Comparison of ENCODE assay signal across 9 cellular contexts in genomic region chr1:118223426-118223825, GRCh38. TPM values are rescaled to one million over a fixed set of nuclear protein-coding genes. Genes with fewer than 3 reads are reported as not detected.
DNase-seq lines count a peak whose midpoint lies in the region; ATAC-seq and TF ChIP-seq lines count a peak whose summit lies in the region.
"Had no signal": no experiment of that assay in that cellular context is flagged by ENCODE, and none has a peak within 500 bp of the region (broad histone marks: within the 10 kb centered on the region; RNA-seq: fewer than 3 reads in every experiment).

No MANE protein-coding gene starts in this region.

- DNase-seq in GM12865 (ENCODE audit: low read depth) (peak; percentile 56), NCI-H1092 (lab: John Stamatoyannopoulos, UW) (peak; percentile 7), epithelial cell of proximal tubule (ENCODE audit: low read depth) (no peak), progenitor cell of endocrine pancreas (ENCODE audit: low spot score, unreplicated experiment) (peak; percentile 15), ovary (no peak)
- DNase-seq: NCI-H226 had no signal

- ATAC-seq in GM21786 (IDR thresholded peaks at IDR 0.05; ENCODE audit: unreplicated experiment) (no peak), GM18502 (IDR thresholded peaks at IDR 0.05; ENCODE audit: poor library complexity, unreplicated experiment) (no peak)

- H3K27ac Mint-ChIP-seq in progenitor cell of endocrine pancreas = no peak overlapping the region
- H3K27ac Mint-ChIP-seq: activated T-helper 1 cell treated with anti-CD3 and anti-CD28 coated beads, Interleukin-12 subunit alpha, Interleukin-12 subunit beta, Interleukin-2, Interleukin-4 antibody, amounts not matched to agents 30 ng/mL and 10 ng/mL and 1 ng/mL, durations not matched to agents 14 hours and 24 hours and 36 hours had no signal

- intact Hi-C loops in ovary (cut with DNase I) = no loop called here

- peaks cover 6% of the 10 kb centered on the region for H3K4me1 Mint-ChIP-seq in progenitor cell of endocrine pancreas (ENCODE audit: low read depth)

- H3K4me1 ChIP-seq in ovary (ENCODE audit: insufficient read depth) = no peaks in the 10 kb centered on the region

- no peaks in the 10 kb centered on the region for H3K36me3 ChIP-seq in ovary

- no peak for TF ChIP-seq POLR2A in ovary (IDR thresholded peaks at IDR 0.05)

- TF ChIP-seq CTCF in GM12865 (IDR thresholded peaks at IDR 0.05; ENCODE audit: insufficient read depth, low read depth, low read length, missing control alignments) = peak; percentile 34
- TF ChIP-seq CTCF in epithelial cell of proximal tubule (conservative IDR thresholded peaks at IDR 0.05; ENCODE audit: low read depth, low read length) = peak; percentile 69
- peak; percentile 71 for TF ChIP-seq CTCF in progenitor cell of endocrine pancreas (IDR thresholded peaks at IDR 0.05; ENCODE audit: unreplicated experiment)
- TF ChIP-seq CTCF in ovary (IDR thresholded peaks at IDR 0.05) = no peak

- H3K9me3 ChIP-seq in ovary = no peaks in the 10 kb centered on the region

- H3K9me3 Mint-ChIP-seq in progenitor cell of endocrine pancreas (ENCODE audit: low read depth) = no peaks in the 10 kb centered on the region
- H3K9me3 Mint-ChIP-seq: activated T-helper 1 cell treated with anti-CD3 and anti-CD28 coated beads, Interleukin-12 subunit alpha, Interleukin-12 subunit beta, Interleukin-2, Interleukin-4 antibody, amounts not matched to agents 30 ng/mL and 10 ng/mL and 1 ng/mL, durations not matched to agents 14 hours and 24 hours and 36 hours had no signal

- H3K36me3 Mint-ChIP-seq in progenitor cell of endocrine pancreas (ENCODE audit: insufficient read depth) = no peaks in the 10 kb centered on the region

- WGBS in ovary, 3 donors = 19 to 38% (median 28%) methylated on average over 1 of the region's 1 CpG

- no peak for TF ChIP-seq EP300 in ovary (IDR thresholded peaks at IDR 0.05)

- H3K4me3 ChIP-seq in GM12865 (ENCODE audit: low read depth, low read length) = no peak overlapping the region
- H3K4me3 ChIP-seq in epithelial cell of proximal tubule (ENCODE audit: low read depth, low read length) = no peak overlapping the region
- H3K4me3 ChIP-seq in ovary = no peak overlapping the region

- H3K27me3 ChIP-seq in ovary = no peaks in the 10 kb centered on the region

- H3K4me3 Mint-ChIP-seq in progenitor cell of endocrine pancreas (ENCODE audit: low read depth) = no peak overlapping the region
- H3K4me3 Mint-ChIP-seq: activated T-helper 1 cell treated with anti-CD3 and anti-CD28 coated beads, Interleukin-12 subunit alpha, Interleukin-12 subunit beta, Interleukin-2, Interleukin-4 antibody, amounts not matched to agents 30 ng/mL and 10 ng/mL and 1 ng/mL, durations not matched to agents 14 hours and 24 hours and 36 hours had no signal

- no peak overlapping the region for H3K27ac ChIP-seq in ovary

- peaks cover 12% of the 10 kb centered on the region for H3K27me3 Mint-ChIP-seq in progenitor cell of endocrine pancreas

RNA-seq across cellular contexts. Expression of gene SPAG17, which starts 38.4 kb away (rescaled TPM):
- total RNA-seq in epithelial cell of proximal tubule (0.14 and 1.2 TPM in 2 replicates), progenitor cell of endocrine pancreas (13.4 and 14.9 TPM in 2 replicates), ovary (10 to 100 TPM in 1 of 7 donors, 1 to 10 TPM in 3, under 1 TPM in 3; 0.08 to 39.5 (median 1.7) TPM)
- polyA plus RNA-seq in ovary = under 1 TPM; 0.29 to 0.35 TPM
- total RNA-seq: activated T-helper 1 cell treated with anti-CD3 and anti-CD28 coated beads, Interleukin-12 subunit alpha, Interleukin-12 subunit beta, Interleukin-2, Interleukin-4 antibody, amounts not matched to agents 30 ng/mL and 10 ng/mL and 1 ng/mL, durations not matched to agents 14 hours and 24 hours and 36 hours had no signal

Comparison
In these comparisons a context has a peak if more than half of its experiments do, and no peak if none do; other contexts are left out.
1. DNase-seq: peak in GM12865 (single experiment), NCI-H1092 (single experiment) and progenitor cell of endocrine pancreas (single experiment); none in epithelial cell of proximal tubule (single experiment) and ovary (0 of 5).
2. CTCF ChIP-seq: peak in GM12865 (single experiment), epithelial cell of proximal tubule (single experiment) and progenitor cell of endocrine pancreas (single experiment); none in ovary (0 of 3).